1 cellular context compared by ENCODE assay signal in genomic region chr18:49561377-49562193, GRCh38.
TF ChIP-seq lines count a peak whose summit lies in the region.

Gene LIPG (plus strand): TSS chr18:49562057. CDS start chr18:49562309, 252 bp downstream.

TF ChIP-seq in K562, 482 proteins besides CTCF, POLR2A, EP300 and RAD21 (continued from another document):
- peak; percentile 95 for TF ChIP-seq MGA (IDR thresholded peaks at IDR 0.05)
- TF ChIP-seq CBX8 (IDR thresholded peaks at IDR 0.05; ENCODE audit: borderline replicate concordance, extremely low read depth, low read depth, low read length, poor library complexity, severe bottlenecking), result no peak
- peak; percentile 61 for TF ChIP-seq POLR2G (IDR thresholded peaks at IDR 0.05; ENCODE audit: low read depth, low read length)
- peak; percentile 74 for TF ChIP-seq MYBL2 (IDR thresholded peaks at IDR 0.05; ENCODE audit: low read depth)
- no peak for TF ChIP-seq MYBL2 (CRISPR knock-in tag; IDR thresholded peaks at IDR 0.05; ENCODE audit: borderline replicate concordance)
- peak; percentile 72 to 79 for TF ChIP-seq E2F6 (IDR thresholded peaks at IDR 0.05; ENCODE audit: borderline replicate concordance in 1 of 2, extremely low read depth in 1 of 2, insufficient read depth in 1 of 2, insufficient read length in 1 of 2, low read depth in 1 of 2, low read length in 1 of 2, poor library complexity in 1 of 2, severe bottlenecking in 1 of 2)
- TF ChIP-seq KLF6 (CRISPR knock-in tag; IDR thresholded peaks at IDR 0.05; ENCODE audit: borderline replicate concordance), result no peak
- TF ChIP-seq CXXC5 (CRISPR knock-in tag; IDR thresholded peaks at IDR 0.05), result peak; percentile 47; the same call in 1 of the 2 replicates
- no peak for TF ChIP-seq CREB1 (IDR thresholded peaks at IDR 0.05)
- no peak; the same call in 1 of the 2 replicates for TF ChIP-seq CREB1 (CRISPR knock-in tag; IDR thresholded peaks at IDR 0.05)
- peak; percentile 91 for TF ChIP-seq L3MBTL2 (IDR thresholded peaks at IDR 0.05)
- TF ChIP-seq NFYB (IDR thresholded peaks at IDR 0.05; ENCODE audit: extremely low read depth, insufficient read length), result peak; percentile 73
- peak; percentile 27; the same call in 1 of the 2 replicates for TF ChIP-seq USF1 (CRISPR knock-in tag; IDR thresholded peaks at IDR 0.05)
- TF ChIP-seq MYC (IDR thresholded peaks at IDR 0.05; ENCODE audit: low read depth, low read length), result peak; percentile 38; the same call in 1 of the 2 replicates
- no peak for TF ChIP-seq MYC (CRISPR knock-in tag; IDR thresholded peaks at IDR 0.05; ENCODE audit: borderline replicate concordance, low read depth)
- TF ChIP-seq RAD51 (IDR thresholded peaks at IDR 0.05; ENCODE audit: borderline replicate concordance, low read depth), result peak; percentile 29; the same call in 1 of the 2 replicates
- TF ChIP-seq ETV5 (CRISPR knock-in tag; IDR thresholded peaks at IDR 0.05; ENCODE audit: low read depth), result no peak
- 0 out of 2 replicates have a peak, but pooled peaks have one; percentile 20 for TF ChIP-seq TFAP4 (CRISPR knock-in tag; IDR thresholded peaks at IDR 0.05; ENCODE audit: borderline replicate concordance)
- no peak for TF ChIP-seq ATF1 (CRISPR knock-in tag; IDR thresholded peaks at IDR 0.05)
- peak; percentile 71 for TF ChIP-seq ATF1 (tag; IDR thresholded peaks at IDR 0.05)
- peak in 1 of 2 experiments; percentile 40; a peak in 1 of 4 replicates for TF ChIP-seq MNT (conservative IDR thresholded peaks at IDR 0.05)
